ENCODE assay signal across 27 cellular contexts in the genomic region with DNA sequence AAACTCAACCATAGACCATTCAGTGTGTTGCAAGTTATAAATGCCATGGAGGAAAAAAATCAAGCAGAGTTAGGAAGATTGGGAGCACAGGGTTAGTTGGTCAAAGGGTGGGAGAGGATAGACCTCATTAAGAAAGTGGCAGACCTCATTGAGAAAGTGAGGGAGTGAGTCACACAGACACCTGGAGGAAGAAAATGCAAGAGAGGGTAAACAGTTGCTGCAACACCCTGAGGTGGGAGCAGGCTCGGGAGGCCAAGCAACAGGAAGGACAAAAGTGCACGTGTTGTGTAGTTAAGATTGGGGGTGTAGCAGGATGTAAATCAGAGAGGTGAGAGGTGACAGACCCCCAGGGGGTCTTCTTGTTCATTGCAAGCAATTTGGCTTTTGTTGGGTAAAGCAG. TPM values are rescaled to one million over a fixed set of nuclear protein-coding genes. Genes with fewer than 3 reads are reported as not detected.
A peak's percentile ranks its signal among the peaks of the same experiment; 100 is the strongest.
DNase-seq lines count a peak whose midpoint lies in the region; FAIRE-seq and TF ChIP-seq lines count a peak whose summit lies in the region.
"Had no signal": no experiment of that assay in that cellular context is flagged by ENCODE, and none has a peak within 500 bp of the region (broad histone marks: within the 10 kb centered on the region; RNA-seq: fewer than 3 reads in every experiment).

No MANE protein-coding gene starts in this region.

- no peaks in the 10 kb centered on the region for H4K20me1 ChIP-seq in PC-9 (ENCODE audit: insufficient read depth)
- H4K20me1 ChIP-seq in endothelial cell of umbilical vein (replicated peaks; ENCODE audit: control insufficient read depth, extremely low read depth, insufficient read depth, low read length), result no peaks in the 10 kb centered on the region
- H4K20me1 ChIP-seq in osteoblast (ENCODE audit: insufficient read depth, low read length), result no peaks in the 10 kb centered on the region
- H4K20me1 ChIP-seq: BLaER1 treated with 17β-estradiol and CSF1 and Interleukin-3, amounts not matched to agents 10 nM and 100 nM had no signal

- TF ChIP-seq CTCF in PC-9 (conservative IDR thresholded peaks at IDR 0.05) (no peak), endothelial cell of umbilical vein (IDR thresholded peaks at IDR 0.05; ENCODE audit: extremely low read depth in 1 of 2, insufficient read depth in 1 of 2, low read depth in 1 of 2, low read length in 2 of 2) (no peak), osteoblast (IDR thresholded peaks at IDR 0.05; ENCODE audit: extremely low read depth, low read depth, low read length) (no peak)

- peaks cover 16% of the 10 kb centered on the region for H3F3A ChIP-seq in PC-9 (ENCODE audit: insufficient read depth, low read depth)

- H3K9me3 ChIP-seq in PC-9 (ENCODE audit: insufficient read depth, low read depth) (peaks cover 14% of the 10 kb centered on the region), endothelial cell of umbilical vein (replicated peaks; ENCODE audit: control insufficient read depth, insufficient read depth, low read length) (no peaks in the 10 kb centered on the region), osteoblast (ENCODE audit: low read depth, low read length) (no peaks in the 10 kb centered on the region)
- H3K9me3 ChIP-seq: BLaER1 treated with 17β-estradiol and CSF1 and Interleukin-3, amounts not matched to agents 10 nM and 100 nM; prostate gland; tibial artery had no signal

- FAIRE-seq in endothelial cell of umbilical vein (lab: Jason Lieb, UNC), result no peak
- FAIRE-seq: colon had no signal

- peaks cover 55% of the 10 kb centered on the region for H3K4me1 ChIP-seq in PC-9 (replicated peaks; ENCODE audit: insufficient read depth)
- peaks cover 38% of the 10 kb centered on the region for H3K4me1 ChIP-seq in endothelial cell of umbilical vein (ENCODE audit: control insufficient read depth, extremely low read depth, insufficient read depth, low read length)
- H3K4me1 ChIP-seq in osteoblast (ENCODE audit: insufficient read depth, low read length), result peaks cover 10% of the 10 kb centered on the region
- H3K4me1 ChIP-seq: prostate gland had no signal

- dilution Hi-C loops in endothelial cell of umbilical vein (cut with MboI; ENCODE audit: extremely low pct_ligation_motif_present, low sequenced_read_pairs), result no loop called here

- H3K4me2 ChIP-seq in PC-9, result peak overlapping the region; percentile 47
- H3K4me2 ChIP-seq in endothelial cell of umbilical vein (ENCODE audit: insufficient read depth, low read length), result no peak overlapping the region
- H3K4me2 ChIP-seq in osteoblast (ENCODE audit: insufficient read depth, low read length), result no peak overlapping the region

- H2AFZ ChIP-seq in PC-9 (no peak overlapping the region), endothelial cell of umbilical vein (ENCODE audit: low read depth, low read length) (no peak overlapping the region), osteoblast (ENCODE audit: low read length) (no peak overlapping the region)

- H3K27me3 ChIP-seq in PC-9 (ENCODE audit: insufficient read depth, low read depth) (no peaks in the 10 kb centered on the region), endothelial cell of umbilical vein (ENCODE audit: control insufficient read depth in 2 of 2, insufficient read depth in 2 of 2, low read length in 2 of 2) (no peaks in the 10 kb centered on the region), osteoblast (ENCODE audit: insufficient read depth, low read length) (peaks cover 5% of the 10 kb centered on the region)
- H3K27me3 ChIP-seq: BLaER1 treated with 17β-estradiol and CSF1 and Interleukin-3, amounts not matched to agents 10 nM and 100 nM; tibial artery had no signal

- no peaks in the 10 kb centered on the region for H3K9me2 ChIP-seq in PC-9 (ENCODE audit: insufficient read depth)

- H3K4me3 ChIP-seq in PC-9 (no peak overlapping the region), endothelial cell of umbilical vein (replicated peaks in 1 of 3; ENCODE audit: insufficient read depth in 1 of 3, low read depth in 1 of 3, low read length in 3 of 3) (no peak overlapping the region), osteoblast (ENCODE audit: insufficient read depth, low read length) (no peak overlapping the region)
- H3K4me3 ChIP-seq: BLaER1 treated with 17β-estradiol and CSF1 and Interleukin-3, amounts not matched to agents 10 nM and 100 nM; prostate gland; tibial artery had no signal

- DNase-seq in HT-29 (ENCODE audit: low spot score), result peak; percentile 41
- peak; percentile 8 to 93 for DNase-seq in PC-9
- DNase-seq in endothelial cell of umbilical vein (ENCODE audit: low read depth, low spot score), result peak; percentile 58
- DNase-seq in renal cortical epithelial cell (ENCODE audit: low read depth), result peak; percentile 57
- DNase-seq in osteoblast (ENCODE audit: insufficient read length, low spot score, missing footprints), result no peak
- no peak for DNase-seq in NOMO-1 (lab: John Stamatoyannopoulos, UW; ENCODE audit: unreplicated experiment in 2 of 2)
- DNase-seq in DMS 273 treated with DMSO at 0.1 percent for 48 hours (lab: John Stamatoyannopoulos, UW), result no peak
- DNase-seq: activated CD4-positive, CD25-positive, alpha-beta regulatory T cell treated with anti-CD3 and anti-CD28 coated beads, Interleukin-2, amount 50 U/mL, for 72 hours; activated naive CD4-positive, alpha-beta T cell treated with anti-CD3 and anti-CD28 coated beads, Interleukin-2, amount 10 ng/mL, durations not matched to agents 7 days and 5 days; anterior cingulate cortex; DMS79; GDM1; HFFc6; islet precursor cell; naive B cell; NCI-H1092; NCI-H1694; NCI-H82; nucleus accumbens; stimulated activated CD8-positive, alpha-beta memory T cell treated with anti-CD3 and anti-CD28 coated beads, Interleukin-4, amount 100 ng/mL, for 48 hours; T-helper 2 cell; tibial artery had no signal

- H3K79me2 ChIP-seq in PC-9 (ENCODE audit: low read depth), result no peaks in the 10 kb centered on the region
- H3K79me2 ChIP-seq in endothelial cell of umbilical vein (ENCODE audit: control insufficient read depth, insufficient read depth, low read length), result no peaks in the 10 kb centered on the region
- H3K79me2 ChIP-seq in osteoblast (ENCODE audit: insufficient read depth, low read length), result no peaks in the 10 kb centered on the region

- POLR2A ChIA-PET in PC-9 (lab: Charles Lee; ENCODE audit: unreplicated experiment) (no interaction called here), endothelial cell of umbilical vein (lab: Charles Lee) (no interaction called here)

- BruUV-seq in PC-9 (replicated peaks; lab: Mats Ljungman, UMichigan), result no TSS peak
- no TSS peak for BruUV-seq in endothelial cell of umbilical vein (replicated peaks; lab: Mats Ljungman, UMichigan)

- no peak overlapping the region for H3K9ac ChIP-seq in endothelial cell of umbilical vein (replicated peaks; ENCODE audit: extremely low read depth, insufficient read depth, low read length)
- H3K9ac ChIP-seq: BLaER1 treated with 17β-estradiol and CSF1 and Interleukin-3, amounts not matched to agents 10 nM and 100 nM had no signal

- intact Hi-C loops in PC-9 (cut with micrococcal nuclease; ENCODE audit: unreplicated experiment), result no loop called here
- intact Hi-C loops in endothelial cell of umbilical vein (cut with micrococcal nuclease), result no loop called here

- no peak for TF ChIP-seq POLR2A in endothelial cell of umbilical vein (IDR thresholded peaks at IDR 0.05; ENCODE audit: low read depth, low read length)

- H3K9me1 ChIP-seq in endothelial cell of umbilical vein (replicated peaks; ENCODE audit: control insufficient read depth, extremely low read depth, insufficient read depth, low read length), result no peaks in the 10 kb centered on the region

- H3K27ac ChIP-seq in PC-9 (peak overlapping the region; percentile 78), endothelial cell of umbilical vein (ENCODE audit: insufficient read depth, low read depth, low read length) (no peak overlapping the region), osteoblast (ENCODE audit: low read depth, low read length) (no peak overlapping the region)
- H3K27ac ChIP-seq: BLaER1 treated with 17β-estradiol and CSF1 and Interleukin-3, amounts not matched to agents 10 nM and 100 nM; prostate gland; tibial artery had no signal

- H3K36me3 ChIP-seq in PC-9 (ENCODE audit: low read depth), result no peaks in the 10 kb centered on the region
- H3K36me3 ChIP-seq in endothelial cell of umbilical vein (ENCODE audit: control insufficient read depth in 2 of 2, extremely low read depth in 1 of 2, insufficient read depth in 2 of 2, low read length in 2 of 2), result no peaks in the 10 kb centered on the region
- H3K36me3 ChIP-seq in osteoblast (ENCODE audit: insufficient read depth, low read length), result no peaks in the 10 kb centered on the region
- H3K36me3 ChIP-seq: BLaER1 treated with 17β-estradiol and CSF1 and Interleukin-3, amounts not matched to agents 10 nM and 100 nM; prostate gland; tibial artery had no signal

- CTCF ChIA-PET in PC-9 (lab: Charles Lee) (no interaction called here), endothelial cell of umbilical vein (lab: Charles Lee) (interaction anchor here (3.3 kb wide), 1 partner anchor 19 kb away, joined by 13 read pairs; no protein-coding TSS in a partner anchor)

RNA-seq across cellular contexts. Expression of a gene that starts 6.4 kb away (rescaled TPM):
- not detected in 2 replicates for total RNA-seq in HT-29 (2014; rRNA removed; shearing (Covaris generic))
- total RNA-seq in PC-9 (2021), result 0.55 and 1.7 TPM in 2 replicates
- 44.0 and 55.1 TPM in 2 replicates for total RNA-seq in endothelial cell of umbilical vein
- polyA plus RNA-seq in endothelial cell of umbilical vein, result 27.9 and 32.2 TPM in 2 replicates
- 40.5 and 47.5 TPM in 2 replicates for polyA plus RNA-seq in endothelial cell of umbilical vein (2011; cell fraction: cytosol; rRNA removed)
- polyA plus RNA-seq in endothelial cell of umbilical vein (2011; cell fraction: nucleus; rRNA removed), result 145 and 226 TPM in 2 replicates
- polyA plus RNA-seq in endothelial cell of umbilical vein (2012), result 465 and 806 TPM in 2 replicates
- 62.5 and 92.4 TPM in 2 replicates for polyA minus RNA-seq in endothelial cell of umbilical vein
- polyA minus RNA-seq in endothelial cell of umbilical vein (2011; cell fraction: cytosol; rRNA and poly(A)+ RNA removed), result 0.31 TPM
- 98.2 and 183 TPM in 2 replicates for polyA minus RNA-seq in endothelial cell of umbilical vein (2011; cell fraction: nucleus; rRNA and poly(A)+ RNA removed)
- 0.05 and 4.3 TPM in 2 replicates for total RNA-seq in renal cortical epithelial cell
- under 0.01 and 0.29 TPM in 2 replicates for total RNA-seq in osteoblast
- total RNA-seq: HFFc6, OCI-LY7 had no signal
- polyA plus RNA-seq: IgD-negative memory B cell had no signal

RNA-seq across cellular contexts. Expression of a gene that starts 37.9 kb away (rescaled TPM):
- 0.05 TPM in 1 of 2 replicates, not detected in the other for total RNA-seq in HT-29 (2014; rRNA removed; shearing (Covaris generic))
- total RNA-seq in PC-9 (2021), result 1.9 and 3.4 TPM in 2 replicates
- 3.6 and 4.0 TPM in 2 replicates for total RNA-seq in endothelial cell of umbilical vein
- polyA plus RNA-seq in endothelial cell of umbilical vein, result 1.8 and 2.9 TPM in 2 replicates
- 2.3 and 2.8 TPM in 2 replicates for polyA plus RNA-seq in endothelial cell of umbilical vein (2011; cell fraction: cytosol; rRNA removed)
- 7.8 and 10.0 TPM in 2 replicates for polyA plus RNA-seq in endothelial cell of umbilical vein (2011; cell fraction: nucleus; rRNA removed)
- polyA plus RNA-seq in endothelial cell of umbilical vein (2012), result 7.0 TPM in 2 replicates
- polyA minus RNA-seq in endothelial cell of umbilical vein, result 6.4 and 10.5 TPM in 2 replicates
- polyA minus RNA-seq in endothelial cell of umbilical vein (2011; cell fraction: cytosol; rRNA and poly(A)+ RNA removed), result 1.3 TPM
- polyA minus RNA-seq in endothelial cell of umbilical vein (2011; cell fraction: nucleus; rRNA and poly(A)+ RNA removed), result 15.6 and 16.5 TPM in 2 replicates
- total RNA-seq in renal cortical epithelial cell, result 3.4 and 4.0 TPM in 2 replicates
- 4.0 and 4.7 TPM in 2 replicates for total RNA-seq in osteoblast
- total RNA-seq: HFFc6, OCI-LY7 had no signal

Comparison
In these comparisons a context has a peak if more than half of its experiments do, and no peak if none do; other contexts are left out.
1. DNase-seq: peak in HT-29 (single experiment), PC-9 (2 of 2), endothelial cell of umbilical vein (single experiment) and renal cortical epithelial cell (single experiment); none in osteoblast (single experiment), NOMO-1 (0 of 2) and DMS 273 treated with DMSO at 0.1 percent for 48 hours (single experiment).